In the genomic region with DNA sequence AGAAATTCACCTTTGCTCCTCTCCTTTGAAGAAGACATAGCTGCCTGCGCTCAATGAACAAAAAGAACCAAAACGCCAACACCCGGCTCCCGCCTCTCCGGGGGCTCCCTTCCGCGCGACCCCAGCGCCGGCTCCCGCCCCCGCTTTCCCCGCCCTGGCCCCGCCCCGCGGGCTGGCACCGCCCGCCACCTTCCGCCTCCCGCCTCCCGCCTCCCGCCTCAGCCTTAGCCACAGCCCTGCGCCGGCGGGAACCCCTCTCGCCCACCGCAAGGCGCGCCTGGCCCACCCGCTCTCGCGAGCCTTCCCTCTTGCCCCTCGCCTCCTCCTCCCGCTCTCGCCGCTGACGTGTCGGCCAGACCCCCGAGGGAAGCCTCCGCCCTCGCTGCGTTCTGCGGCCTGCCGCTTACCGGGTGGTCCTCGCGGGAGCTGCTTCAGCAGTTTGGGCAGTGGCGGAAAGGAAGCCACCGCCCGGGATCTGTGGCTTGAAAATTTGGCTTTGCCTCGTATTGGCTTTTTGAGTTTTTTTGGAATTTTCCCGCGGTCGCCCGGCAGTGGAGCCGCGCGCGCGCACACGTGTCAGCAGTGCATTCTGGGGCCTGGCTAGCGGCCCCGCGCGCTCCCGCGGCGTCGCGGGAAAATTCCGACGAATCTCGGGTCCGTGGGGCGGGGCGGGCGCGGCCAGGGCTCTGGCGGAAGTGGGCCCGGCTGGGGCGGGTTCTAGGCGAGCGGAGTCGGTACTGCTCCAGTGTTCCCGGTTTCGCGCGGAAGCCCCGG, we compare ENCODE assay signal across 8 cellular contexts. TPM values are rescaled to one million over a fixed set of nuclear protein-coding genes. Genes with fewer than 3 reads are reported as not detected.
DNase-seq lines count a peak whose midpoint lies in the region; ATAC-seq, FAIRE-seq and TF ChIP-seq lines count a peak whose summit lies in the region.

A gene with protein sequence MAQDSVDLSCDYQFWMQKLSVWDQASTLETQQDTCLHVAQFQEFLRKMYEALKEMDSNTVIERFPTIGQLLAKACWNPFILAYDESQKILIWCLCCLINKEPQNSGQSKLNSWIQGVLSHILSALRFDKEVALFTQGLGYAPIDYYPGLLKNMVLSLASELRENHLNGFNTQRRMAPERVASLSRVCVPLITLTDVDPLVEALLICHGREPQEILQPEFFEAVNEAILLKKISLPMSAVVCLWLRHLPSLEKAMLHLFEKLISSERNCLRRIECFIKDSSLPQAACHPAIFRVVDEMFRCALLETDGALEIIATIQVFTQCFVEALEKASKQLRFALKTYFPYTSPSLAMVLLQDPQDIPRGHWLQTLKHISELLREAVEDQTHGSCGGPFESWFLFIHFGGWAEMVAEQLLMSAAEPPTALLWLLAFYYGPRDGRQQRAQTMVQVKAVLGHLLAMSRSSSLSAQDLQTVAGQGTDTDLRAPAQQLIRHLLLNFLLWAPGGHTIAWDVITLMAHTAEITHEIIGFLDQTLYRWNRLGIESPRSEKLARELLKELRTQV (minus strand): TSS at position 591 of the 774 bp plus-strand sequence. CDS start 68,418 bp downstream, outside the sequence.

- H3K27ac ChIP-seq in left ventricle myocardium inferior (replicated peaks) (peak within 1 kb of the TSS; percentile 99), upper lobe of right lung (peak within 1 kb of the TSS; percentile 95)

- H3K9me3 ChIP-seq in left ventricle myocardium inferior (replicated peaks) (no peaks in the 10 kb centered on the region), upper lobe of right lung (no peaks in the 10 kb centered on the region)

- peak within 1 kb of the TSS; percentile 99 for H3K27ac Mint-ChIP-seq in progenitor cell of endocrine pancreas

- H3K27me3 Mint-ChIP-seq in progenitor cell of endocrine pancreas = no peaks in the 10 kb centered on the region

- peak; percentile 46 for FAIRE-seq in GM12892 (lab: Jason Lieb, UNC)

- peak within 1 kb of the TSS; percentile 88 for H3K4me3 Mint-ChIP-seq in progenitor cell of endocrine pancreas (ENCODE audit: low read depth)

- DNase-seq in GM12892 (ENCODE audit: insufficient read length) (peak; percentile 67), NCI-H1436 (lab: John Stamatoyannopoulos, UW) (peak; percentile 94), amniotic epithelial cell (ENCODE audit: low read depth) (peak; percentile 77), left ventricle myocardium inferior (peak; percentile 96), progenitor cell of endocrine pancreas (ENCODE audit: low spot score, unreplicated experiment) (peak; percentile 93), upper lobe of right lung (peak; percentile 97)

- TF ChIP-seq POLR2A in GM12892 (IDR thresholded peaks at IDR 0.05; ENCODE audit: low read depth, low read length) = peak; percentile 63; the same call in 1 of the 2 replicates

- peaks cover 23% of the 10 kb centered on the region for H3K4me1 Mint-ChIP-seq in progenitor cell of endocrine pancreas (ENCODE audit: low read depth)

- H3K4me3 ChIP-seq in left ventricle myocardium inferior (peak within 1 kb of the TSS; percentile 99), upper lobe of right lung (peak within 1 kb of the TSS; percentile 100)

- no peaks in the 10 kb centered on the region for H3K36me3 Mint-ChIP-seq in progenitor cell of endocrine pancreas (ENCODE audit: insufficient read depth)

- no peak for TF ChIP-seq CTCF in left ventricle myocardium inferior (IDR thresholded peaks at IDR 0.05; ENCODE audit: borderline replicate concordance)
- TF ChIP-seq CTCF in progenitor cell of endocrine pancreas (IDR thresholded peaks at IDR 0.05; ENCODE audit: unreplicated experiment) = no peak
- TF ChIP-seq CTCF in upper lobe of right lung (IDR thresholded peaks at IDR 0.05) = no peak

- peak; percentile 79 for ATAC-seq in HG02763 (IDR thresholded peaks at IDR 0.05; ENCODE audit: unreplicated experiment)
- ATAC-seq in upper lobe of right lung = peak; percentile 96

- peaks cover 23% of the 10 kb centered on the region for H3K4me1 ChIP-seq in left ventricle myocardium inferior
- peaks cover 9% of the 10 kb centered on the region for H3K4me1 ChIP-seq in upper lobe of right lung

- H3K27me3 ChIP-seq in left ventricle myocardium inferior (ENCODE audit: low read depth) = no peaks in the 10 kb centered on the region
- H3K27me3 ChIP-seq in upper lobe of right lung = no peaks in the 10 kb centered on the region

- intact Hi-C loops in T-helper 1 cell treated with Interleukin-12 subunit alpha and Interleukin-12 subunit beta and Interleukin-4 antibody, amounts not matched to agents 30 ng/mL and 1 ng/mL, for 36 hours (cut with micrococcal nuclease) = loop anchor here (1.0 to 5.0 kb wide), 8 partner anchors 145 to 900 kb away; partner anchors contain the start of gene AOPEP
- intact Hi-C loops in left ventricle myocardium inferior (cut with micrococcal nuclease) = no loop called here
- intact Hi-C loops in upper lobe of right lung (cut with DNase I) = no loop called here

- H3K36me3 ChIP-seq in left ventricle myocardium inferior (no peaks in the 10 kb centered on the region), upper lobe of right lung (no peaks in the 10 kb centered on the region)

- H3K9me3 Mint-ChIP-seq in progenitor cell of endocrine pancreas (ENCODE audit: low read depth) = no peaks in the 10 kb centered on the region

RNA-seq across cellular contexts. Expression of the gene that starts here (rescaled TPM):
- polyA plus RNA-seq in GM12892 (2012; ENCODE audit: missing spikeins) = 6.7 TPM
- 14.6 and 17.6 TPM in 2 replicates for total RNA-seq in T-helper 1 cell treated with Interleukin-12 subunit alpha and Interleukin-12 subunit beta and Interleukin-4 antibody, amounts not matched to agents 30 ng/mL and 1 ng/mL, for 36 hours
- 4.1 TPM for total RNA-seq in left ventricle myocardium inferior
- 28.5 and 28.9 TPM in 2 replicates for total RNA-seq in progenitor cell of endocrine pancreas
- total RNA-seq in upper lobe of right lung = 13.5 TPM

Comparison
In these comparisons a context has a peak if more than half of its experiments do, and no peak if none do; other contexts are left out.
1. Peak in every context shown above with its lines: DNase-seq, ATAC-seq, H3K4me3 ChIP-seq and H3K27ac ChIP-seq.